In the genomic region with DNA sequence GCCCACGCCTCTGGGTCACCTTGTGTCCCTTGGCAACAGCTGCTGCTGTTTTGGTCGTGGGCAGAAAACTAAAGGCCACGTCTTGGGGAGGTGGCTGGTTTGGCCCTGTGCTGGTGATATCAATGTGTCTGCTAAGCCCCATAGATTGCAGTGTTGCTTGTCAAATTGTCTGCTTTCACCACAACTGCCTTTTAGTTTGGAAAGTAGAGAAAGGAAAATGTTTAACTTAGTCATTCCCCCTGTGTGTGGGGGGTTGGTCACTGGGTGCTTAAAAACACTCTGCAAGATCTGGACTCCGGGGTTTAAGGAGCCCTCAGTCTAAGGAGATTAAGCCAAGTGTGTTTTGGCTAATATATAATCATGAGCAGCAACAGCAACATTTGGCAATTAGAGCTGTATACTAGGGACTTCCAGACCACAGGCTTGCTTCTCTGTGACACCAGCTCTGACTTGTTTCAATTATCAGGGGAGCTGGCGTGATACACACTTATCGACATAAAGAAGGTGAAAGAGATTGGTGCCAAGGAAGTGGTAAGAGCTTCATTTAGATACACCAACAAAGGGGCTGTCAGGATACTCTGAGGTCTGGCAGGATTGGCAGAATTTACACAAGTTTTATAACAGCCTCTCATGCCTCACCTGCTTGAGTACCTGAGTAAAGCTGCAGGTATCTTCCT, we compare ENCODE assay signal across 10 cellular contexts. TPM values are rescaled to one million over a fixed set of nuclear protein-coding genes. Genes with fewer than 3 reads are reported as not detected.
DNase-seq lines count a peak whose midpoint lies in the region; ATAC-seq lines count a peak whose summit lies in the region.
"Had no signal": no experiment of that assay in that cellular context is flagged by ENCODE, and none has a peak within 500 bp of the region (broad histone marks: within the 10 kb centered on the region; RNA-seq: fewer than 3 reads in every experiment).

No MANE protein-coding gene starts in this region.

- no peak overlapping the region for H2BK5ac ChIP-seq in mesendoderm (ENCODE audit: low read length)

- no peaks in the 10 kb centered on the region for H3K36me3 ChIP-seq in mesendoderm (ENCODE audit: control insufficient read depth, insufficient read depth, low read length)

- ATAC-seq in GM18868 (IDR thresholded peaks at IDR 0.05; ENCODE audit: unreplicated experiment): no peak
- no peak for ATAC-seq in GM21717 (IDR thresholded peaks at IDR 0.05; ENCODE audit: unreplicated experiment)

- no peak overlapping the region for H3K4ac ChIP-seq in mesendoderm (ENCODE audit: low read depth, low read length)

- H3K4me3 ChIP-seq in mesendoderm (ENCODE audit: low read length): no peak overlapping the region

- no peak overlapping the region for H2AK5ac ChIP-seq in mesendoderm (ENCODE audit: low read length)

- H4K8ac ChIP-seq in mesendoderm (ENCODE audit: low read depth, low read length): no peak overlapping the region

- H3K56ac ChIP-seq in mesendoderm (ENCODE audit: low read length): peak overlapping the region; percentile 4

- H3K4me1 ChIP-seq in mesendoderm (ENCODE audit: control insufficient read depth, low read depth, low read length): peaks cover 11% of the 10 kb centered on the region

- no peak overlapping the region for H3K4me2 ChIP-seq in mesendoderm (ENCODE audit: low read length)

- no peak overlapping the region for H3K9ac ChIP-seq in mesendoderm (ENCODE audit: low read length)

- no CpG with 5 or more reads among the region's 6 CpGs for WGBS in mesendoderm (ENCODE audit: extremely low coverage, insufficient coverage, low lambda C conversion rate)

- peaks cover 7% of the 10 kb centered on the region for H3K79me1 ChIP-seq in mesendoderm (ENCODE audit: low read length)

- H3K27ac ChIP-seq in mesendoderm (ENCODE audit: low read depth, low read length): peak overlapping the region; percentile 62

- H2BK120ac ChIP-seq in mesendoderm (ENCODE audit: low read depth, low read length): no peak overlapping the region

- peak overlapping the region; percentile 38 for H2BK15ac ChIP-seq in mesendoderm (replicated peaks; ENCODE audit: low read depth)

- H3K23ac ChIP-seq in mesendoderm (ENCODE audit: low read length): no peak overlapping the region

- H4K5ac ChIP-seq in mesendoderm (ENCODE audit: low read length): no peak overlapping the region

- peaks cover 16% of the 10 kb centered on the region for H3K79me2 ChIP-seq in mesendoderm (ENCODE audit: control insufficient read depth, insufficient read depth, low read length)

- peak overlapping the region; percentile 71 for H3K18ac ChIP-seq in mesendoderm (ENCODE audit: low read length)

- peak; percentile 42 for DNase-seq in stimulated activated CD4-positive, alpha-beta T cell treated with anti-CD3 and anti-CD28 coated beads, Interleukin-15, amount 100 ng/mL, for 24 hours
- no peak for DNase-seq in stimulated activated CD4-positive, alpha-beta T cell treated with anti-CD3 and anti-CD28 coated beads, Interleukin-2, amount 100 ng/mL, for 48 hours
- DNase-seq in amniotic epithelial cell (ENCODE audit: low read depth): peak; percentile 64
- no peak for DNase-seq in mesendoderm
- no peak for DNase-seq in NCI-H146 (lab: John Stamatoyannopoulos, UW)
- no peak for DNase-seq in ureter (ENCODE audit: low spot score)
- DNase-seq: GDM1, Kasumi-1 had no signal

- H3K27me3 ChIP-seq in mesendoderm (ENCODE audit: insufficient read depth, low read length, poor library complexity): no peaks in the 10 kb centered on the region

RNA-seq across cellular contexts. Expression of gene SMAD3, which starts 3.5 kb away (rescaled TPM):
- polyA plus RNA-seq in mesendoderm (2013, experiment 1 of 2): 17.4 TPM
- 16.4 TPM for polyA plus RNA-seq in mesendoderm (2013, experiment 2 of 2)
- 124 TPM for total RNA-seq in ureter

Comparison
In these comparisons a context has a peak if more than half of its experiments do, and no peak if none do; other contexts are left out.
1. DNase-seq: peak in stimulated activated CD4-positive, alpha-beta T cell treated with anti-CD3 and anti-CD28 coated beads, Interleukin-15, amount 100 ng/mL, for 24 hours (single experiment) and amniotic epithelial cell (single experiment); none in stimulated activated CD4-positive, alpha-beta T cell treated with anti-CD3 and anti-CD28 coated beads, Interleukin-2, amount 100 ng/mL, for 48 hours (0 of 2), mesendoderm (single experiment), NCI-H146 (single experiment) and ureter (single experiment).